1 cellular context compared by ENCODE assay signal in the genomic region with DNA sequence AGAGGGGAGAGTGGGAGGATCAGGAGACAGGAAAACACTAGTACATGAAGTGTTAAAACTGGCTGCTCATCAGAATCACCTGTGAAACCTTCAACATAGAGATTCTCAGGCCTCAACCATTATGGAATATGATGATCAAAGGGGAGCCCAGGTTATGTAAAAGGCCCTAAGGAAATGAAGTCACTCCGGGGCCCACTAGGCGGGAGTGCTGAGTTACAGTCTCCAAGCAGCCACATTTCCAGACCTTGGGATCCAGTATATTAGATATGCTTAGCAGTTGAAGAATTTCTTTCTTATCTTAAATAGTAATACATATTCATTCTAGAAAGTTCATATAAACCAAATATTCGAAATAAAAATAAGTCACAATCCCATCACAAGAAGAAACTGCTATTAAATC.
TF ChIP-seq lines count a peak whose summit lies in the region.

No MANE protein-coding gene starts in this region.

TF ChIP-seq in H1, 55 proteins besides CTCF, POLR2A, EP300 and RAD21:
- TF ChIP-seq TEAD4 (IDR thresholded peaks at IDR 0.05; ENCODE audit: low read depth, low read length) (no peak), RFX5 (IDR thresholded peaks at IDR 0.05; ENCODE audit: borderline replicate concordance, low read depth, low read length) (no peak), SUZ12 (IDR thresholded peaks at IDR 0.05; ENCODE audit: low read length) (no peak), TBP (IDR thresholded peaks at IDR 0.05; ENCODE audit: low read depth, low read length) (no peak), GABPA (IDR thresholded peaks at IDR 0.05; ENCODE audit: borderline replicate concordance, insufficient read depth, low read length) (no peak)
- TF ChIP-seq, protein P1, sequence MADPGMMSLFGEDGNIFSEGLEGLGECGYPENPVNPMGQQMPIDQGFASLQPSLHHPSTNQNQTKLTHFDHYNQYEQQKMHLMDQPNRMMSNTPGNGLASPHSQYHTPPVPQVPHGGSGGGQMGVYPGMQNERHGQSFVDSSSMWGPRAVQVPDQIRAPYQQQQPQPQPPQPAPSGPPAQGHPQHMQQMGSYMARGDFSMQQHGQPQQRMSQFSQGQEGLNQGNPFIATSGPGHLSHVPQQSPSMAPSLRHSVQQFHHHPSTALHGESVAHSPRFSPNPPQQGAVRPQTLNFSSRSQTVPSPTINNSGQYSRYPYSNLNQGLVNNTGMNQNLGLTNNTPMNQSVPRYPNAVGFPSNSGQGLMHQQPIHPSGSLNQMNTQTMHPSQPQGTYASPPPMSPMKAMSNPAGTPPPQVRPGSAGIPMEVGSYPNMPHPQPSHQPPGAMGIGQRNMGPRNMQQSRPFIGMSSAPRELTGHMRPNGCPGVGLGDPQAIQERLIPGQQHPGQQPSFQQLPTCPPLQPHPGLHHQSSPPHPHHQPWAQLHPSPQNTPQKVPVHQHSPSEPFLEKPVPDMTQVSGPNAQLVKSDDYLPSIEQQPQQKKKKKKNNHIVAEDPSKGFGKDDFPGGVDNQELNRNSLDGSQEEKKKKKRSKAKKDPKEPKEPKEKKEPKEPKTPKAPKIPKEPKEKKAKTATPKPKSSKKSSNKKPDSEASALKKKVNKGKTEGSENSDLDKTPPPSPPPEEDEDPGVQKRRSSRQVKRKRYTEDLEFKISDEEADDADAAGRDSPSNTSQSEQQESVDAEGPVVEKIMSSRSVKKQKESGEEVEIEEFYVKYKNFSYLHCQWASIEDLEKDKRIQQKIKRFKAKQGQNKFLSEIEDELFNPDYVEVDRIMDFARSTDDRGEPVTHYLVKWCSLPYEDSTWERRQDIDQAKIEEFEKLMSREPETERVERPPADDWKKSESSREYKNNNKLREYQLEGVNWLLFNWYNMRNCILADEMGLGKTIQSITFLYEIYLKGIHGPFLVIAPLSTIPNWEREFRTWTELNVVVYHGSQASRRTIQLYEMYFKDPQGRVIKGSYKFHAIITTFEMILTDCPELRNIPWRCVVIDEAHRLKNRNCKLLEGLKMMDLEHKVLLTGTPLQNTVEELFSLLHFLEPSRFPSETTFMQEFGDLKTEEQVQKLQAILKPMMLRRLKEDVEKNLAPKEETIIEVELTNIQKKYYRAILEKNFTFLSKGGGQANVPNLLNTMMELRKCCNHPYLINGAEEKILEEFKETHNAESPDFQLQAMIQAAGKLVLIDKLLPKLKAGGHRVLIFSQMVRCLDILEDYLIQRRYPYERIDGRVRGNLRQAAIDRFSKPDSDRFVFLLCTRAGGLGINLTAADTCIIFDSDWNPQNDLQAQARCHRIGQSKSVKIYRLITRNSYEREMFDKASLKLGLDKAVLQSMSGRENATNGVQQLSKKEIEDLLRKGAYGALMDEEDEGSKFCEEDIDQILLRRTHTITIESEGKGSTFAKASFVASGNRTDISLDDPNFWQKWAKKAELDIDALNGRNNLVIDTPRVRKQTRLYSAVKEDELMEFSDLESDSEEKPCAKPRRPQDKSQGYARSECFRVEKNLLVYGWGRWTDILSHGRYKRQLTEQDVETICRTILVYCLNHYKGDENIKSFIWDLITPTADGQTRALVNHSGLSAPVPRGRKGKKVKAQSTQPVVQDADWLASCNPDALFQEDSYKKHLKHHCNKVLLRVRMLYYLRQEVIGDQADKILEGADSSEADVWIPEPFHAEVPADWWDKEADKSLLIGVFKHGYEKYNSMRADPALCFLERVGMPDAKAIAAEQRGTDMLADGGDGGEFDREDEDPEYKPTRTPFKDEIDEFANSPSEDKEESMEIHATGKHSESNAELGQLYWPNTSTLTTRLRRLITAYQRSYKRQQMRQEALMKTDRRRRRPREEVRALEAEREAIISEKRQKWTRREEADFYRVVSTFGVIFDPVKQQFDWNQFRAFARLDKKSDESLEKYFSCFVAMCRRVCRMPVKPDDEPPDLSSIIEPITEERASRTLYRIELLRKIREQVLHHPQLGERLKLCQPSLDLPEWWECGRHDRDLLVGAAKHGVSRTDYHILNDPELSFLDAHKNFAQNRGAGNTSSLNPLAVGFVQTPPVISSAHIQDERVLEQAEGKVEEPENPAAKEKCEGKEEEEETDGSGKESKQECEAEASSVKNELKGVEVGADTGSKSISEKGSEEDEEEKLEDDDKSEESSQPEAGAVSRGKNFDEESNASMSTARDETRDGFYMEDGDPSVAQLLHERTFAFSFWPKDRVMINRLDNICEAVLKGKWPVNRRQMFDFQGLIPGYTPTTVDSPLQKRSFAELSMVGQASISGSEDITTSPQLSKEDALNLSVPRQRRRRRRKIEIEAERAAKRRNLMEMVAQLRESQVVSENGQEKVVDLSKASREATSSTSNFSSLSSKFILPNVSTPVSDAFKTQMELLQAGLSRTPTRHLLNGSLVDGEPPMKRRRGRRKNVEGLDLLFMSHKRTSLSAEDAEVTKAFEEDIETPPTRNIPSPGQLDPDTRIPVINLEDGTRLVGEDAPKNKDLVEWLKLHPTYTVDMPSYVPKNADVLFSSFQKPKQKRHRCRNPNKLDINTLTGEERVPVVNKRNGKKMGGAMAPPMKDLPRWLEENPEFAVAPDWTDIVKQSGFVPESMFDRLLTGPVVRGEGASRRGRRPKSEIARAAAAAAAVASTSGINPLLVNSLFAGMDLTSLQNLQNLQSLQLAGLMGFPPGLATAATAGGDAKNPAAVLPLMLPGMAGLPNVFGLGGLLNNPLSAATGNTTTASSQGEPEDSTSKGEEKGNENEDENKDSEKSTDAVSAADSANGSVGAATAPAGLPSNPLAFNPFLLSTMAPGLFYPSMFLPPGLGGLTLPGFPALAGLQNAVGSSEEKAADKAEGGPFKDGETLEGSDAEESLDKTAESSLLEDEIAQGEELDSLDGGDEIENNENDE (IDR thresholded peaks at IDR 0.05; ENCODE audit: insufficient replicate concordance, low read length), result no peak
